Comparison of ENCODE assay signal across 22 cellular contexts in genomic region chr11:79363261-79363660, GRCh38.
DNase-seq lines count a peak whose midpoint lies in the region; FAIRE-seq and TF ChIP-seq lines count a peak whose summit lies in the region.
"Had no signal": no experiment of that assay in that cellular context is flagged by ENCODE, and none has a peak within 500 bp of the region (broad histone marks: within the 10 kb centered on the region; RNA-seq: fewer than 3 reads in every experiment).

No MANE protein-coding gene starts in this region.

- TF ChIP-seq CTCF in bronchial epithelial cell (IDR thresholded peaks at IDR 0.05; ENCODE audit: insufficient read depth, low read length, severe bottlenecking) (no peak), smooth muscle cell (IDR thresholded peaks at IDR 0.05; ENCODE audit: borderline replicate concordance, insufficient read depth, poor library complexity, severe bottlenecking) (no peak), prostate gland (IDR thresholded peaks at IDR 0.05) (no peak), Peyer's patch (IDR thresholded peaks at IDR 0.05) (no peak)

- intact Hi-C loops in prostate gland (cut with DNase I) = no loop called here

- H3K4me3 ChIP-seq in bronchial epithelial cell (ENCODE audit: low read depth, low read length) (no peak overlapping the region), smooth muscle cell (no peak overlapping the region), prostate gland (no peak overlapping the region), Peyer's patch (no peak overlapping the region)
- H3K4me3 ChIP-seq: K562 had no signal

- no peak overlapping the region for H2AFZ ChIP-seq in smooth muscle cell (ENCODE audit: low read depth)

- peak overlapping the region; percentile 58 for H3K9ac ChIP-seq in smooth muscle cell (ENCODE audit: low read depth)

- no peak for TF ChIP-seq POLR2A in prostate gland (IDR thresholded peaks at IDR 0.05)
- TF ChIP-seq POLR2A in Peyer's patch (IDR thresholded peaks at IDR 0.05) = no peak

- H3F3A ChIP-seq in smooth muscle cell (ENCODE audit: low read depth) = no peaks in the 10 kb centered on the region

- H3K27me3 ChIP-seq in bronchial epithelial cell (ENCODE audit: control insufficient read depth, insufficient read depth, low read length) (no peaks in the 10 kb centered on the region), smooth muscle cell (ENCODE audit: low read depth) (no peaks in the 10 kb centered on the region), prostate gland (replicated peaks; ENCODE audit: insufficient read depth) (no peaks in the 10 kb centered on the region), Peyer's patch (no peaks in the 10 kb centered on the region)

- no peak overlapping the region for H3K4me2 ChIP-seq in smooth muscle cell

- 80% methylated on average over 4 of the region's 4 CpGs for WGBS in smooth muscle cell (ENCODE audit: low lambda C conversion rate)
- WGBS in prostate gland = 87% methylated on average over 4 of the region's 4 CpGs

- H3K27ac ChIP-seq in smooth muscle cell (ENCODE audit: low read depth) = peak overlapping the region; percentile 82
- no peak overlapping the region for H3K27ac ChIP-seq in prostate gland
- no peak overlapping the region for H3K27ac ChIP-seq in Peyer's patch
- H3K27ac ChIP-seq: C4-2B, HL-60 had no signal

- peaks cover 4% of the 10 kb centered on the region for H3K79me2 ChIP-seq in smooth muscle cell (ENCODE audit: low read depth)

- H4K20me1 ChIP-seq in smooth muscle cell (ENCODE audit: low read depth) = peaks cover 85% of the 10 kb centered on the region

- no peaks in the 10 kb centered on the region for H3K9me3 ChIP-seq in smooth muscle cell (replicated peaks; ENCODE audit: low read depth)
- H3K9me3 ChIP-seq in prostate gland = no peaks in the 10 kb centered on the region
- no peaks in the 10 kb centered on the region for H3K9me3 ChIP-seq in Peyer's patch

- H3K4me1 ChIP-seq in smooth muscle cell (ENCODE audit: low read depth) = no peaks in the 10 kb centered on the region
- H3K4me1 ChIP-seq in prostate gland (replicated peaks) = no peaks in the 10 kb centered on the region
- no peaks in the 10 kb centered on the region for H3K4me1 ChIP-seq in Peyer's patch

- H3K36me3 ChIP-seq in bronchial epithelial cell (ENCODE audit: control insufficient read depth, insufficient read depth, low read length) = no peaks in the 10 kb centered on the region
- H3K36me3 ChIP-seq in smooth muscle cell (ENCODE audit: low read depth) = no peaks in the 10 kb centered on the region
- no peaks in the 10 kb centered on the region for H3K36me3 ChIP-seq in prostate gland
- H3K36me3 ChIP-seq in Peyer's patch = no peaks in the 10 kb centered on the region

- DNase-seq in NCI-H226 = peak; percentile 24
- DNase-seq in bronchial epithelial cell (ENCODE audit: low read depth) = peak; percentile 72
- peak; percentile 43 for DNase-seq in kidney glomerular epithelial cell (lab: John Stamatoyannopoulos, UW)
- DNase-seq in smooth muscle cell (lab: John Stamatoyannopoulos, UW; ENCODE audit: unreplicated experiment) = no peak
- DNase-seq in prostate gland (ENCODE audit: low spot score) = no peak
- DNase-seq in Peyer's patch = no peak
- DNase-seq in activated effector memory CD4-positive, alpha-beta T cell treated with anti-CD3 and anti-CD28 coated beads, Interleukin-2, amount 50 U/mL, for 16 hours = no peak
- DNase-seq: DMS53, GDM1, GOT3, HCEC 1CT, NCI-H1092 treated with DMSO at 0.1 percent for 48 hours, NCI-H1436 treated with DMSO at 0.1 percent for 48 hours, NCI-H2029, NCI-H524 treated with DMSO at 0.1 percent for 48 hours, NCI-H82, SHP77 had no signal

- FAIRE-seq in bronchial epithelial cell (lab: Jason Lieb, UNC) = no peak
- FAIRE-seq: A204.1, HepG2, K562 had no signal

Comparison
In these comparisons a context has a peak if more than half of its experiments do, and no peak if none do; other contexts are left out.
1. DNase-seq: peak in NCI-H226 (single experiment), bronchial epithelial cell (single experiment) and kidney glomerular epithelial cell (single experiment); none in smooth muscle cell (single experiment), prostate gland (single experiment), Peyer's patch (0 of 3) and activated effector memory CD4-positive, alpha-beta T cell treated with anti-CD3 and anti-CD28 coated beads, Interleukin-2, amount 50 U/mL, for 16 hours (single experiment).